Comparison of ENCODE assay signal across 1 cellular context in genomic region chr7:135557455-135558336, GRCh38.
TF ChIP-seq lines count a peak whose summit lies in the region.

Gene NUP205 (plus strand): TSS chr7:135557917. CDS start chr7:135557945, 28 bp downstream.

TF ChIP-seq in K562, 482 proteins besides CTCF, POLR2A, EP300 and RAD21 (continued from another document and continues in another):
- no peak for TF ChIP-seq ATF2 (CRISPR knock-in tag; IDR thresholded peaks at IDR 0.05)
- no peak for TF ChIP-seq ZNF699 (CRISPR knock-in tag; IDR thresholded peaks at IDR 0.05; ENCODE audit: insufficient replicate concordance)
- TF ChIP-seq MBD1 (CRISPR knock-in tag; IDR thresholded peaks at IDR 0.05): no peak
- TF ChIP-seq TFAP4 (CRISPR knock-in tag; IDR thresholded peaks at IDR 0.05; ENCODE audit: borderline replicate concordance): peak; percentile 93
- peak; percentile 99 for TF ChIP-seq LCOR (CRISPR knock-in tag; IDR thresholded peaks at IDR 0.05)
- no peak for TF ChIP-seq MXD1 (CRISPR knock-in tag; IDR thresholded peaks at IDR 0.05; ENCODE audit: borderline replicate concordance, poor library complexity, severe bottlenecking)
- TF ChIP-seq NELFE (IDR thresholded peaks at IDR 0.05; ENCODE audit: insufficient read depth, insufficient read length): no peak
- TF ChIP-seq CREB5 (CRISPR knock-in tag; IDR thresholded peaks at IDR 0.05): no peak
- peak; percentile 61 for TF ChIP-seq FOXJ2 (tag; IDR thresholded peaks at IDR 0.05)
- TF ChIP-seq CREB3L1 (IDR thresholded peaks at IDR 0.05; ENCODE audit: borderline replicate concordance, low read depth): peak; percentile 93
- TF ChIP-seq ZFP91 (CRISPR knock-in tag; IDR thresholded peaks at IDR 0.05): 0 out of 2 replicates have a peak, but pooled peaks have one; percentile 55
- no peak; the same call in 1 of the 2 replicates for TF ChIP-seq RAD51 (IDR thresholded peaks at IDR 0.05; ENCODE audit: borderline replicate concordance, low read depth)
- TF ChIP-seq ZKSCAN3 (CRISPR knock-in tag; IDR thresholded peaks at IDR 0.05): no peak
- TF ChIP-seq HMGN3 (IDR thresholded peaks at IDR 0.05; ENCODE audit: borderline replicate concordance, extremely low read depth, insufficient read length, low read depth, low read length): no peak
- no peak for TF ChIP-seq BCOR (IDR thresholded peaks at IDR 0.05)
- peak; percentile 55 for TF ChIP-seq ESRRA (IDR thresholded peaks at IDR 0.05; ENCODE audit: borderline replicate concordance, low read depth)
- TF ChIP-seq MNT (conservative IDR thresholded peaks at IDR 0.05): peak; percentile 92 to 96
- TF ChIP-seq ZMIZ1 (IDR thresholded peaks at IDR 0.05; ENCODE audit: low read depth in 2 of 2, low read length in 2 of 2): no peak
- TF ChIP-seq ZNF3 (CRISPR knock-in tag; IDR thresholded peaks at IDR 0.05): no peak
- TF ChIP-seq SMARCE1 (IDR thresholded peaks at IDR 0.05): no peak; the same call in 1 of the 2 replicates
- TF ChIP-seq MAZ (CRISPR knock-in tag; conservative IDR thresholded peaks at IDR 0.05 in 1 of 2, IDR thresholded peaks at IDR 0.05 in 1 of 2): no peak; a peak in 2 of 4 replicates
- TF ChIP-seq ZBTB12 (CRISPR knock-in tag; IDR thresholded peaks at IDR 0.05): peak; percentile 83
- no peak for TF ChIP-seq UBTF (IDR thresholded peaks at IDR 0.05; ENCODE audit: borderline replicate concordance in 1 of 2, low read depth in 2 of 2, low read length in 2 of 2)
- peak; percentile 76 for TF ChIP-seq SP1 (CRISPR knock-in tag; IDR thresholded peaks at IDR 0.05)
- TF ChIP-seq ZNF354B (CRISPR knock-in tag; IDR thresholded peaks at IDR 0.05): no peak; the same call in 1 of the 2 replicates
- TF ChIP-seq MAFG (tag; conservative IDR thresholded peaks at IDR 0.05): no peak
- TF ChIP-seq TAF7 (tag; IDR thresholded peaks at IDR 0.05): peak; percentile 96
- no peak for TF ChIP-seq SAFB2 (IDR thresholded peaks at IDR 0.05; ENCODE audit: borderline replicate concordance, low read depth, low read length, severe bottlenecking)
- TF ChIP-seq HBP1 (CRISPR knock-in tag; IDR thresholded peaks at IDR 0.05): peak; percentile 84
- TF ChIP-seq ZNF280A (IDR thresholded peaks at IDR 0.05; ENCODE audit: low read depth, partially characterized antibody): peak; percentile 50
- no peak for TF ChIP-seq TCF7L2 (IDR thresholded peaks at IDR 0.05; ENCODE audit: low read depth, low read length)
